ENCODE assay signal across 8 cellular contexts in genomic region chr14:22766457-22767322, GRCh38. TPM values are rescaled to one million over a fixed set of nuclear protein-coding genes. Genes with fewer than 3 reads are reported as not detected.
DNase-seq lines count a peak whose midpoint lies in the region; ATAC-seq, FAIRE-seq and TF ChIP-seq lines count a peak whose summit lies in the region.

OXA1L (plus strand) TSS chr14:22766688; CDS start chr14:22766702, 14 bp downstream.

- intact Hi-C loops in esophagus squamous epithelium (cut with DNase I), result no loop called here

- no peaks in the 10 kb centered on the region for H3K27me3 Mint-ChIP-seq in activated T-cell treated with anti-CD3 and anti-CD28 coated beads, Interleukin-2, amount 50 U/mL, for 72 hours (ENCODE audit: low read depth)

- TF ChIP-seq CTCF in esophagus squamous epithelium (IDR thresholded peaks at IDR 0.05), result peak in 1 of 6 experiments; percentile 27

- H3K27ac ChIP-seq in KOPT-K1 (ENCODE audit: low read depth, low read length, poor library complexity, severe bottlenecking), result peak within 1 kb of the TSS; percentile 82
- H3K27ac ChIP-seq in esophagus squamous epithelium, result peak within 1 kb of the TSS; percentile 83 to 91 (median 88)

- H3K9me3 ChIP-seq in KOPT-K1 (ENCODE audit: insufficient read depth, low read length, poor library complexity, severe bottlenecking) (peaks cover 1% of the 10 kb centered on the region), esophagus squamous epithelium (peaks cover 0 to 11% (median 0%) of the 10 kb centered on the region in 3 donors)

- H3K9me3 Mint-ChIP-seq in activated T-cell treated with anti-CD3 and anti-CD28 coated beads, Interleukin-2, amount 50 U/mL, for 72 hours, result peaks cover 2 to 4% of the 10 kb centered on the region in 2 donors

- TF ChIP-seq POLR2A in esophagus squamous epithelium (IDR thresholded peaks at IDR 0.05), result peak in 3 of 4 donors; percentile 38 to 68 (median 58)

- FAIRE-seq in RCC 7860 (lab: Jason Lieb, UNC), result peak; percentile 61

- peak within 1 kb of the TSS; percentile 83 to 93 (median 86) for H3K4me3 ChIP-seq in esophagus squamous epithelium

- H3K36me3 Mint-ChIP-seq in activated T-cell treated with anti-CD3 and anti-CD28 coated beads, Interleukin-2, amount 50 U/mL, for 72 hours (ENCODE audit: insufficient read depth in 2 of 2), result peaks cover 31 to 46% of the 10 kb centered on the region in 2 donors

- H3K36me3 ChIP-seq in KOPT-K1 (ENCODE audit: insufficient read depth, low read length) (peaks cover 33% of the 10 kb centered on the region), esophagus squamous epithelium (peaks cover 22 to 38% (median 25%) of the 10 kb centered on the region in 3 donors)

- H3K27me3 ChIP-seq in esophagus squamous epithelium, result no peaks in the 10 kb centered on the region

- H3K4me1 ChIP-seq in esophagus squamous epithelium, result peaks cover 7 to 29% (median 19%) of the 10 kb centered on the region in 3 donors

- H3K27ac Mint-ChIP-seq in activated T-cell treated with anti-CD3 and anti-CD28 coated beads, Interleukin-2, amount 50 U/mL, for 72 hours, result peak within 1 kb of the TSS; percentile 95

- H3K4me3 Mint-ChIP-seq in activated T-cell treated with anti-CD3 and anti-CD28 coated beads, Interleukin-2, amount 50 U/mL, for 72 hours, result peak within 1 kb of the TSS; percentile 95 to 98

- 0 to 3% methylated on average over 8 to 32 of the region's 56 CpGs for WGBS in esophagus squamous epithelium, 2 donors

- H3K4me1 Mint-ChIP-seq in activated T-cell treated with anti-CD3 and anti-CD28 coated beads, Interleukin-2, amount 50 U/mL, for 72 hours (ENCODE audit: low read depth), result peaks cover 45% of the 10 kb centered on the region

- ATAC-seq in GM21717 (IDR thresholded peaks at IDR 0.05; ENCODE audit: unreplicated experiment), result peak; percentile 72
- peak; percentile 90 to 92 for ATAC-seq in activated T-cell treated with anti-CD3 and anti-CD28 coated beads, Interleukin-2, amount 50 U/mL, for 72 hours (replicated peaks in 1 of 2)

- peak; percentile 95 for DNase-seq in DMS153 (lab: John Stamatoyannopoulos, UW)
- peak; percentile 87 for DNase-seq in RCC 7860 (ENCODE audit: low spot score)
- peak; percentile 95 to 97 for DNase-seq in activated T-cell treated with anti-CD3 and anti-CD28 coated beads, Interleukin-2, amount 50 U/mL, for 72 hours
- DNase-seq in esophagus squamous epithelium (lab: John Stamatoyannopoulos, UW), result peak; percentile 60
- peak; percentile 99 for DNase-seq in myocyte (ENCODE audit: low read depth)
- DNase-seq in stimulated activated CD8-positive, alpha-beta memory T cell treated with anti-CD3 and anti-CD28 coated beads, Interleukin-7, amount 100 ng/mL, for 48 hours (ENCODE audit: extremely low read depth in 1 of 2, low read depth in 1 of 2), result peak; percentile 83 to 94

RNA-seq across cellular contexts. Expression of gene OXA1L, which starts in this region (rescaled TPM):
- 100 to 1,000 TPM; 135 to 136 TPM for total RNA-seq in activated T-cell treated with anti-CD3 and anti-CD28 coated beads, Interleukin-2, amount 50 U/mL, for 72 hours
- total RNA-seq in esophagus squamous epithelium, result 10 to 100 TPM; 52.1 to 85.8 (median 73.4) TPM
- 119 and 141 TPM in 2 replicates for total RNA-seq in myocyte
- polyA plus RNA-seq in myocyte (2012), result 106 TPM

Comparison
In these comparisons a context has a peak if more than half of its experiments do, and no peak if none do; other contexts are left out.
1. Peak in every context shown above with its lines: DNase-seq, ATAC-seq, H3K4me3 ChIP-seq and H3K27ac ChIP-seq.